ENCODE assay signal across 8 cellular contexts in genomic region chr6:29964553-29964903, GRCh38. TPM values are rescaled to one million over a fixed set of nuclear protein-coding genes. Genes with fewer than 3 reads are reported as not detected.
DNase-seq lines count a peak whose midpoint lies in the region; ATAC-seq and TF ChIP-seq lines count a peak whose summit lies in the region.

No MANE protein-coding gene starts in this region.

- CTCF ChIA-PET in Panc1 (lab: Charles Lee), result no interaction called here

- peak overlapping the region; percentile 98 for H3K27ac ChIP-seq in Panc1 (ENCODE audit: low read length)

- no TSS peak for BruUV-seq in Panc1 (replicated peaks; lab: Mats Ljungman, UMichigan)

- TF ChIP-seq CTCF in GM12864 (IDR thresholded peaks at IDR 0.05; ENCODE audit: low read depth, low read length, missing control alignments) (no peak), Panc1 (IDR thresholded peaks at IDR 0.05) (no peak), epithelial cell of proximal tubule (conservative IDR thresholded peaks at IDR 0.05; ENCODE audit: low read depth, low read length) (no peak), retinal pigment epithelial cell (conservative IDR thresholded peaks at IDR 0.05; ENCODE audit: low read depth, low read length) (no peak)

- in situ Hi-C loops in Panc1 (cut with HindIII; ENCODE audit: low pct_unique_long_range_greater_than_20kb, low sequenced_read_pairs), result no loop called here

- intact Hi-C loops in Panc1 (cut with micrococcal nuclease; ENCODE audit: unreplicated experiment), result no loop called here

- no peaks in the 10 kb centered on the region for H3K36me3 ChIP-seq in Panc1 (ENCODE audit: control insufficient read depth, insufficient read depth, low read length)

- no peak for ATAC-seq in Panc1

- DNase-seq in GM12864 (ENCODE audit: low read depth) (no peak), Panc1 (ENCODE audit: low read depth, low spot score) (no peak), epithelial cell of proximal tubule (ENCODE audit: low read depth) (no peak), retinal pigment epithelial cell (ENCODE audit: low read depth) (no peak), cortex of kidney (lab: John Stamatoyannopoulos, UW) (no peak), H4 (ENCODE audit: low spot score) (no peak), foreskin melanocyte (no peak)
- DNase-seq in stimulated activated CD8-positive, alpha-beta memory T cell treated with anti-CD3 and anti-CD28 coated beads, Interleukin-4, amount 100 ng/mL, for 48 hours, result no peak

- H3K4me3 ChIP-seq in GM12864 (ENCODE audit: low read depth, low read length) (peak overlapping the region; percentile 28; the same call in 1 of the 2 replicates), Panc1 (ENCODE audit: low read depth in 2 of 2, low read length in 2 of 2) (peak overlapping the region; percentile 50 to 79), epithelial cell of proximal tubule (ENCODE audit: low read depth, low read length) (peak overlapping the region; percentile 54), retinal pigment epithelial cell (ENCODE audit: low read length) (peak overlapping the region; percentile 35)

- H3K4me1 ChIP-seq in Panc1 (ENCODE audit: control insufficient read depth, insufficient read depth, low read length), result peaks cover 37% of the 10 kb centered on the region

- H3K9me3 ChIP-seq in Panc1 (ENCODE audit: control insufficient read depth, insufficient read depth, low read depth, low read length), result no peaks in the 10 kb centered on the region

- POLR2A ChIA-PET in Panc1 (lab: Charles Lee), result interaction anchor here (0.8 kb wide), 1 partner anchor 11 kb away, joined by 4 read pairs; no protein-coding TSS in a partner anchor

- H3K27me3 ChIP-seq in Panc1 (ENCODE audit: control insufficient read depth, insufficient read depth, low read length), result no peaks in the 10 kb centered on the region

RNA-seq across cellular contexts. Expression of gene HLA-A, which starts 22.2 kb away (rescaled TPM):
- 397 TPM for total RNA-seq in Panc1 (2021; ENCODE audit: unreplicated experiment)
- polyA plus RNA-seq in Panc1 (2012; ENCODE audit: insufficient read length), result 603 TPM
- total RNA-seq in epithelial cell of proximal tubule, result 132 and 479 TPM in 2 replicates
- 610 and 721 TPM in 2 replicates for total RNA-seq in H4 (2014; rRNA removed; shearing (Covaris generic))
